Comparison of ENCODE assay signal across 15 cellular contexts in the genomic region with DNA sequence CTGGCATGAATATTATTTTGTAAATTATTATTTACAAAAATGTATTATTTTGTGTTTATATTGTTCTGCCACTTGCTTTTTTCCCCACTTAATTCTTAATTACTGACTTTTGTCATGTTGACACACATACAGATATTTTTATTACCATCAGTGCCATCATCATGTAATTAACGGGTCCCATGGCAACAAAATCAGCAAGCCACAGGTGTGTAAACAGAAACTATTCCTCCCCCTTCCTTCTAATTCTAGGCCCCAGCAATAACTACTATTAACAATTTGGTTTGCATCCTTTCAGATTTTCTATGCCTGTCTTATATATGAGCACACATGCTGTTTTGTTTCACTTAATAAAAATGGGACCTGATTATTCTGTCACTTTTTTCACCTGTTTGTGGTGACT. TPM values are rescaled to one million over a fixed set of nuclear protein-coding genes. Genes with fewer than 3 reads are reported as not detected.
DNase-seq lines count a peak whose midpoint lies in the region; ATAC-seq lines count a peak whose summit lies in the region.
"Had no signal": no experiment of that assay in that cellular context is flagged by ENCODE, and none has a peak within 500 bp of the region (broad histone marks: within the 10 kb centered on the region; RNA-seq: fewer than 3 reads in every experiment).

No MANE protein-coding gene starts in this region.

- POLR2A ChIA-PET in activated naive CD8-positive, alpha-beta T cell treated with anti-CD3 and anti-CD28 coated beads, Interleukin-2, amount 10 ng/mL, durations not matched to agents 7 days and 5 days (lab: Charles Lee), result no interaction called here

- H3K9me3 Mint-ChIP-seq in activated naive CD4-positive, alpha-beta T cell treated with anti-CD3 and anti-CD28 coated beads, Interleukin-2, amount 50 U/mL, for 72 hours, result no peaks in the 10 kb centered on the region
- H3K9me3 Mint-ChIP-seq in activated naive CD8-positive, alpha-beta T cell treated with anti-CD3 and anti-CD28 coated beads, Interleukin-2, amount 10 ng/mL, durations not matched to agents 7 days and 5 days, result no peaks in the 10 kb centered on the region
- H3K9me3 Mint-ChIP-seq: HFFc6 had no signal

- no peak for ATAC-seq in activated naive CD4-positive, alpha-beta T cell treated with anti-CD3 and anti-CD28 coated beads, Interleukin-2, amount 50 U/mL, for 72 hours
- no peak for ATAC-seq in activated naive CD8-positive, alpha-beta T cell treated with anti-CD3 and anti-CD28 coated beads, Interleukin-2, amount 10 ng/mL, durations not matched to agents 7 days and 5 days (ENCODE audit: low read depth)
- no peak for ATAC-seq in HG02763 (IDR thresholded peaks at IDR 0.05; ENCODE audit: unreplicated experiment)
- ATAC-seq: psoas muscle had no signal

- H3K27ac Mint-ChIP-seq in activated naive CD4-positive, alpha-beta T cell treated with anti-CD3 and anti-CD28 coated beads, Interleukin-2, amount 50 U/mL, for 72 hours, result peak overlapping the region; percentile 39 to 56
- H3K27ac Mint-ChIP-seq in activated naive CD8-positive, alpha-beta T cell treated with anti-CD3 and anti-CD28 coated beads, Interleukin-2, amount 10 ng/mL, durations not matched to agents 7 days and 5 days, result peak overlapping the region; percentile 59
- H3K27ac Mint-ChIP-seq: HFFc6 had no signal

- no peaks in the 10 kb centered on the region for H3K27me3 Mint-ChIP-seq in activated naive CD8-positive, alpha-beta T cell treated with anti-CD3 and anti-CD28 coated beads, Interleukin-2, amount 10 ng/mL, durations not matched to agents 7 days and 5 days

- H3K4me1 Mint-ChIP-seq in activated naive CD8-positive, alpha-beta T cell treated with anti-CD3 and anti-CD28 coated beads, Interleukin-2, amount 10 ng/mL, durations not matched to agents 7 days and 5 days, result peaks cover 45% of the 10 kb centered on the region

- peaks cover 24 to 66% of the 10 kb centered on the region in 2 donors for H3K36me3 Mint-ChIP-seq in activated naive CD4-positive, alpha-beta T cell treated with anti-CD3 and anti-CD28 coated beads, Interleukin-2, amount 50 U/mL, for 72 hours
- peaks cover 64% of the 10 kb centered on the region for H3K36me3 Mint-ChIP-seq in activated naive CD8-positive, alpha-beta T cell treated with anti-CD3 and anti-CD28 coated beads, Interleukin-2, amount 10 ng/mL, durations not matched to agents 7 days and 5 days

- DNase-seq in activated naive CD4-positive, alpha-beta T cell treated with anti-CD3 and anti-CD28 coated beads, Interleukin-2, amount 50 U/mL, for 72 hours (ENCODE audit: low spot score in 2 of 2), result no peak
- DNase-seq in activated naive CD4-positive, alpha-beta T cell treated with Interleukin-2 at 50 U/mL for 16 hours, result no peak
- DNase-seq in NCI-H2196 (lab: John Stamatoyannopoulos, UW; ENCODE audit: unreplicated experiment) (peak; percentile 24), hippocampal formation (lab: John Stamatoyannopoulos, UW) (no peak)
- no peak for DNase-seq in activated naive CD8-positive, alpha-beta T cell treated with anti-CD3 and anti-CD28 coated beads, Interleukin-2, amount 10 ng/mL, durations not matched to agents 7 days and 5 days
- DNase-seq in stimulated activated naive CD4-positive, alpha-beta T cell treated with Interleukin-2 at 50 U/mL for 16 hours (lab: John Stamatoyannopoulos, UW), result no peak
- DNase-seq in stimulated activated CD4-positive, alpha-beta T cell treated with anti-CD3 and anti-CD28 coated beads, Interleukin-4, amount 100 ng/mL, for 24 hours, result no peak
- DNase-seq: activated naive CD4-positive, alpha-beta T cell; DMS 273 treated with DMSO at 0.1 percent for 48 hours; HFFc6; kidney; NCI-H446; psoas muscle; tibial artery had no signal

- no peak overlapping the region for H3K4me3 Mint-ChIP-seq in activated naive CD8-positive, alpha-beta T cell treated with anti-CD3 and anti-CD28 coated beads, Interleukin-2, amount 10 ng/mL, durations not matched to agents 7 days and 5 days
- H3K4me3 Mint-ChIP-seq: HFFc6 had no signal

RNA-seq across cellular contexts. Expression of gene CYFIP2, which starts 29.3 kb away (rescaled TPM):
- total RNA-seq in activated naive CD4-positive, alpha-beta T cell treated with anti-CD3 and anti-CD28 coated beads, Interleukin-2, amount 50 U/mL, for 72 hours, result 100 to 1,000 TPM; 335 to 493 TPM
- total RNA-seq in activated naive CD8-positive, alpha-beta T cell treated with anti-CD3 and anti-CD28 coated beads, Interleukin-2, amount 10 ng/mL, durations not matched to agents 7 days and 5 days, result 100 to 1,000 TPM; 458 to 480 TPM
